Comparison of ENCODE assay signal across 8 cellular contexts in genomic region chr6:122399348-122400120, GRCh38. TPM values are rescaled to one million over a fixed set of nuclear protein-coding genes. Genes with fewer than 3 reads are reported as not detected.
DNase-seq lines count a peak whose midpoint lies in the region; ATAC-seq, FAIRE-seq and TF ChIP-seq lines count a peak whose summit lies in the region.

Gene HSF2 (plus strand): TSS chr6:122399652. CDS start chr6:122399738, 86 bp downstream.

- H3K27me3 ChIP-seq in pancreas (no peaks in the 10 kb centered on the region), tibial artery (no peaks in the 10 kb centered on the region)

- peaks cover 41% of the 10 kb centered on the region for H3K4me1 Mint-ChIP-seq in activated naive CD8-positive, alpha-beta T cell treated with anti-CD3 and anti-CD28 coated beads for 36 hours

- H3K36me3 Mint-ChIP-seq in activated naive CD8-positive, alpha-beta T cell treated with anti-CD3 and anti-CD28 coated beads for 36 hours: peaks cover 28% of the 10 kb centered on the region

- H3K9me3 ChIP-seq in pancreas (no peaks in the 10 kb centered on the region), tibial artery (no peaks in the 10 kb centered on the region)

- 0% methylated on average over 81 to 82 of the region's 82 CpGs for WGBS in pancreas, 2 donors

- TF ChIP-seq CTCF in GM12864 (IDR thresholded peaks at IDR 0.05; ENCODE audit: low read depth, low read length, missing control alignments) (peak; percentile 17), pancreas (IDR thresholded peaks at IDR 0.05) (peak in 1 of 4 donors; percentile 13), tibial artery (IDR thresholded peaks at IDR 0.05) (peak in 1 of 2 experiments; percentile 18)

- H3K4me1 ChIP-seq in pancreas: peaks cover 0 to 8% (median 0%) of the 10 kb centered on the region in 3 donors
- peaks cover 0 to 17% (median 11%) of the 10 kb centered on the region in 4 donors for H3K4me1 ChIP-seq in tibial artery

- DNase-seq in GM12864 (ENCODE audit: low read depth) (peak; percentile 93), NCI-H1105 (lab: John Stamatoyannopoulos, UW) (peak; percentile 98), SKM-1 treated with dmso at 0.1 percent for 144 hours (lab: John Stamatoyannopoulos, UW; ENCODE audit: unreplicated experiment) (peak; percentile 92), Right ventricle myocardium inferior (ENCODE audit: missing footprints) (peak; percentile 97), pancreas (peak; percentile 94 to 97 (median 96)), tibial artery (peak; percentile 96 to 99)
- peak; percentile 95 for DNase-seq in activated naive CD8-positive, alpha-beta T cell treated with anti-CD3 and anti-CD28 coated beads for 36 hours

- H3K4me3 ChIP-seq in GM12864 (ENCODE audit: low read depth, low read length): peak within 1 kb of the TSS; percentile 91
- peak within 1 kb of the TSS; percentile 74 to 98 (median 94) for H3K4me3 ChIP-seq in pancreas
- H3K4me3 ChIP-seq in tibial artery: peak within 1 kb of the TSS; percentile 79 to 94

- peak within 1 kb of the TSS; percentile 97 for H3K27ac Mint-ChIP-seq in activated naive CD8-positive, alpha-beta T cell treated with anti-CD3 and anti-CD28 coated beads for 36 hours

- no peaks in the 10 kb centered on the region for H3K27me3 Mint-ChIP-seq in activated naive CD8-positive, alpha-beta T cell treated with anti-CD3 and anti-CD28 coated beads for 36 hours

- peak within 1 kb of the TSS; percentile 96 for H3K4me3 Mint-ChIP-seq in activated naive CD8-positive, alpha-beta T cell treated with anti-CD3 and anti-CD28 coated beads for 36 hours

- H3K27ac ChIP-seq in pancreas (peak within 1 kb of the TSS; percentile 61 to 82 (median 68)), tibial artery (peak within 1 kb of the TSS; percentile 79 to 85)

- no peak for FAIRE-seq in pancreas (lab: Jason Lieb, UNC)

- intact Hi-C loops in Right ventricle myocardium inferior (cut with DNase I) (loop anchor here (1.0 to 10.0 kb wide), 2 partner anchors 72 to 1065 kb away; partner anchors contain the start of genes SERINC1 and TBC1D32), pancreas (cut with DNase I) (no loop called here), tibial artery (cut with DNase I; ENCODE audit: low total_unique reads) (loop anchor here (5.0 kb wide), 1 partner anchor 73 kb away; the partner anchor contains the start of gene SERINC1)

- ATAC-seq in HG02623 (IDR thresholded peaks at IDR 0.05; ENCODE audit: unreplicated experiment): peak; percentile 98
- peak; percentile 99 for ATAC-seq in Right ventricle myocardium inferior
- ATAC-seq in pancreas: peak; percentile 98 to 99 (median 99)

- no peaks in the 10 kb centered on the region for H3K9me3 Mint-ChIP-seq in activated naive CD8-positive, alpha-beta T cell treated with anti-CD3 and anti-CD28 coated beads for 36 hours

- H3K36me3 ChIP-seq in pancreas (no peaks in the 10 kb centered on the region), tibial artery (no peaks in the 10 kb centered on the region)

RNA-seq across cellular contexts. Expression of gene HSF2, which starts in this region (rescaled TPM):
- 10 to 100 TPM; 23.0 to 25.3 TPM for total RNA-seq in activated naive CD8-positive, alpha-beta T cell treated with anti-CD3 and anti-CD28 coated beads for 36 hours
- total RNA-seq in Right ventricle myocardium inferior: 23.3 TPM
- total RNA-seq in pancreas: 1 to 10 TPM; 2.7 to 6.3 (median 3.8) TPM
- 1 to 10 TPM; 3.5 to 8.6 TPM for polyA plus RNA-seq in pancreas

Comparison
In these comparisons a context has a peak if more than half of its experiments do, and no peak if none do; other contexts are left out.
1. Peak in every context shown above with its lines: DNase-seq, ATAC-seq, H3K4me3 ChIP-seq and H3K27ac ChIP-seq.
2. intact Hi-C loops: an anchor here in Right ventricle myocardium inferior (1.0 to 10.0 kb wide) and tibial artery (5.0 kb wide); none called in pancreas.